In genomic region chr2:17912266-17912691, GRCh38 we compare ENCODE assay signal across 11 cellular contexts. TPM values are rescaled to one million over a fixed set of nuclear protein-coding genes. Genes with fewer than 3 reads are reported as not detected.
DNase-seq lines count a peak whose midpoint lies in the region; ATAC-seq and TF ChIP-seq lines count a peak whose summit lies in the region.
"Had no signal": no experiment of that assay in that cellular context is flagged by ENCODE, and none has a peak within 500 bp of the region (broad histone marks: within the 10 kb centered on the region; RNA-seq: fewer than 3 reads in every experiment).

No MANE protein-coding gene starts in this region.

- H3K27me3 Mint-ChIP-seq in activated B cell treated with CpG ODN at 0.5 μM for 24 hours, result peaks cover 17% of the 10 kb centered on the region
- no peaks in the 10 kb centered on the region for H3K27me3 Mint-ChIP-seq in activated CD4-positive, alpha-beta memory T cell treated with anti-CD3 and anti-CD28 coated beads, Interleukin-2, amount 10 ng/mL, durations not matched to agents 7 days and 5 days

- no peaks in the 10 kb centered on the region for H3K36me3 Mint-ChIP-seq in activated B cell treated with CpG ODN at 0.5 μM for 24 hours (ENCODE audit: low read depth)
- H3K36me3 Mint-ChIP-seq in activated CD4-positive, alpha-beta memory T cell treated with anti-CD3 and anti-CD28 coated beads, Interleukin-2, amount 10 ng/mL, durations not matched to agents 7 days and 5 days (ENCODE audit: low read depth), result no peaks in the 10 kb centered on the region
- H3K36me3 Mint-ChIP-seq: activated naive CD8-positive, alpha-beta T cell; naive thymus-derived CD4-positive, alpha-beta T cell had no signal

- ATAC-seq in GM18502 (IDR thresholded peaks at IDR 0.05; ENCODE audit: poor library complexity, unreplicated experiment) (peak; percentile 99), GM21367 (IDR thresholded peaks at IDR 0.05; ENCODE audit: unreplicated experiment) (peak; percentile 99), HG03108 (IDR thresholded peaks at IDR 0.05; ENCODE audit: unreplicated experiment) (peak; percentile 89), activated B cell treated with CpG ODN at 0.5 μM for 24 hours (ENCODE audit: low read depth) (peak; percentile 80)
- ATAC-seq: naive thymus-derived CD4-positive, alpha-beta T cell had no signal

- H3K27ac Mint-ChIP-seq in activated B cell treated with CpG ODN at 0.5 μM for 24 hours, result no peak overlapping the region
- H3K27ac Mint-ChIP-seq in activated CD4-positive, alpha-beta memory T cell treated with anti-CD3 and anti-CD28 coated beads, Interleukin-2, amount 10 ng/mL, durations not matched to agents 7 days and 5 days, result no peak overlapping the region
- H3K27ac Mint-ChIP-seq: activated naive CD8-positive, alpha-beta T cell; naive thymus-derived CD4-positive, alpha-beta T cell had no signal

- DNase-seq in activated B cell treated with CpG ODN at 0.5 μM for 24 hours, result no peak
- DNase-seq in cortex of kidney (lab: John Stamatoyannopoulos, UW), result no peak
- no peak for DNase-seq in NCI-H146 (lab: John Stamatoyannopoulos, UW)
- no peak for DNase-seq in activated CD4-positive, alpha-beta memory T cell treated with anti-CD3 and anti-CD28 coated beads, Interleukin-2, amount 10 ng/mL, durations not matched to agents 7 days and 5 days
- DNase-seq in activated T-cell treated with anti-CD3 and anti-CD28 coated beads for 4 hours, result no peak
- DNase-seq: KBM-7; naive thymus-derived CD4-positive, alpha-beta T cell had no signal

- H3K4me1 Mint-ChIP-seq in activated B cell treated with CpG ODN at 0.5 μM for 24 hours, result peaks cover 7% of the 10 kb centered on the region
- H3K4me1 Mint-ChIP-seq in activated CD4-positive, alpha-beta memory T cell treated with anti-CD3 and anti-CD28 coated beads, Interleukin-2, amount 10 ng/mL, durations not matched to agents 7 days and 5 days, result no peaks in the 10 kb centered on the region
- H3K4me1 Mint-ChIP-seq: naive thymus-derived CD4-positive, alpha-beta T cell had no signal

- CTCF ChIA-PET in activated B cell treated with CpG ODN at 0.5 μM for 24 hours (lab: Charles Lee), result interaction anchor here (1.1 kb wide), 1 partner anchor 56 kb away, joined by 3 read pairs; no protein-coding TSS in a partner anchor
- CTCF ChIA-PET in activated CD4-positive, alpha-beta memory T cell treated with anti-CD3 and anti-CD28 coated beads, Interleukin-2, amount 10 ng/mL, durations not matched to agents 7 days and 5 days (lab: Charles Lee), result no interaction called here

- TF ChIP-seq CTCF in activated B cell treated with CpG ODN at 0.5 μM for 24 hours (IDR thresholded peaks at IDR 0.05), result no peak

- intact Hi-C loops in activated B cell treated with CpG ODN at 0.5 μM for 24 hours (cut with micrococcal nuclease), result loop anchor here (5.0 kb wide), 1 partner anchor 35 kb away; the partner anchor contains the start of gene KCNS3

- H3K4me3 Mint-ChIP-seq in activated B cell treated with CpG ODN at 0.5 μM for 24 hours, result no peak overlapping the region
- H3K4me3 Mint-ChIP-seq in activated CD4-positive, alpha-beta memory T cell treated with anti-CD3 and anti-CD28 coated beads, Interleukin-2, amount 10 ng/mL, durations not matched to agents 7 days and 5 days, result no peak overlapping the region
- H3K4me3 Mint-ChIP-seq: activated naive CD8-positive, alpha-beta T cell; naive thymus-derived CD4-positive, alpha-beta T cell had no signal

- H3K9me3 Mint-ChIP-seq in activated B cell treated with CpG ODN at 0.5 μM for 24 hours, result no peaks in the 10 kb centered on the region
- H3K9me3 Mint-ChIP-seq in activated CD4-positive, alpha-beta memory T cell treated with anti-CD3 and anti-CD28 coated beads, Interleukin-2, amount 10 ng/mL, durations not matched to agents 7 days and 5 days, result no peaks in the 10 kb centered on the region

- POLR2A ChIA-PET in activated B cell treated with CpG ODN at 0.5 μM for 24 hours (lab: Charles Lee), result no interaction called here
- POLR2A ChIA-PET in activated CD4-positive, alpha-beta memory T cell treated with anti-CD3 and anti-CD28 coated beads, Interleukin-2, amount 10 ng/mL, durations not matched to agents 7 days and 5 days (lab: Charles Lee), result no interaction called here

RNA-seq across cellular contexts. Expression of gene KCNS3, which starts 33.8 kb away (rescaled TPM):
- total RNA-seq in activated B cell treated with CpG ODN at 0.5 μM for 24 hours, result 1.1 and 1.5 TPM in 2 replicates
- total RNA-seq in activated CD4-positive, alpha-beta memory T cell treated with anti-CD3 and anti-CD28 coated beads, Interleukin-2, amount 10 ng/mL, durations not matched to agents 7 days and 5 days, result not detected
- total RNA-seq: naive thymus-derived CD4-positive, alpha-beta T cell had no signal
